Comparison of ENCODE assay signal across 21 cellular contexts in genomic region chr1:162881590-162881989, GRCh38. TPM values are rescaled to one million over a fixed set of nuclear protein-coding genes. Genes with fewer than 3 reads are reported as not detected.
DNase-seq lines count a peak whose midpoint lies in the region; ATAC-seq and TF ChIP-seq lines count a peak whose summit lies in the region.
"Had no signal": no experiment of that assay in that cellular context is flagged by ENCODE, and none has a peak within 500 bp of the region (broad histone marks: within the 10 kb centered on the region; RNA-seq: fewer than 3 reads in every experiment).

No MANE protein-coding gene starts in this region.

- no peaks in the 10 kb centered on the region for H3K9me3 ChIP-seq in osteoblast (ENCODE audit: low read depth, low read length)
- no peaks in the 10 kb centered on the region for H3K9me3 ChIP-seq in uterus
- H3K9me3 ChIP-seq in Karpas-422 (ENCODE audit: low read length), result no peaks in the 10 kb centered on the region
- H3K9me3 ChIP-seq: MG63, SJCRH30 had no signal

- TF ChIP-seq POLR2A in uterus (IDR thresholded peaks at IDR 0.05), result no peak

- H4K20me1 ChIP-seq in osteoblast (ENCODE audit: insufficient read depth, low read length) (no peaks in the 10 kb centered on the region), Karpas-422 (ENCODE audit: insufficient read depth, low read depth, low read length) (no peaks in the 10 kb centered on the region)

- H3K9me2 ChIP-seq in Karpas-422 (replicated peaks; ENCODE audit: insufficient read depth, low read length), result no peaks in the 10 kb centered on the region

- H3K79me2 ChIP-seq in osteoblast (ENCODE audit: insufficient read depth, low read length), result peaks cover 2% of the 10 kb centered on the region
- no peaks in the 10 kb centered on the region for H3K79me2 ChIP-seq in Karpas-422 (ENCODE audit: low read length)

- intact Hi-C loops in uterus (cut with DNase I; ENCODE audit: low total_unique reads), result no loop called here

- H3K4me3 ChIP-seq in osteoblast (ENCODE audit: insufficient read depth, low read length), result no peak overlapping the region
- no peak overlapping the region for H3K4me3 ChIP-seq in uterus
- H3K4me3 ChIP-seq in Karpas-422 (ENCODE audit: low read length), result no peak overlapping the region
- H3K4me3 ChIP-seq: MG63, SJCRH30 had no signal

- TF ChIP-seq CTCF in osteoblast (IDR thresholded peaks at IDR 0.05; ENCODE audit: extremely low read depth, low read depth, low read length), result no peak
- no peak for TF ChIP-seq CTCF in uterus (IDR thresholded peaks at IDR 0.05)

- H3K4me1 ChIP-seq in osteoblast (ENCODE audit: insufficient read depth, low read length), result peaks cover 9% of the 10 kb centered on the region
- H3K4me1 ChIP-seq in uterus, result no peaks in the 10 kb centered on the region
- no peaks in the 10 kb centered on the region for H3K4me1 ChIP-seq in Karpas-422 (ENCODE audit: low read length)

- no peak overlapping the region for H3K9ac ChIP-seq in Karpas-422 (ENCODE audit: low read length)

- no peak for ATAC-seq in GM21360 (IDR thresholded peaks at IDR 0.05; ENCODE audit: unreplicated experiment)
- ATAC-seq: PC-3, Right ventricle myocardium inferior had no signal

- H3K27me3 ChIP-seq in osteoblast (ENCODE audit: insufficient read depth, low read length) (no peaks in the 10 kb centered on the region), uterus (no peaks in the 10 kb centered on the region), Karpas-422 (ENCODE audit: low read length) (no peaks in the 10 kb centered on the region)
- H3K27me3 ChIP-seq: MG63, SJCRH30 had no signal

- no peak overlapping the region for H3K4me2 ChIP-seq in osteoblast (ENCODE audit: insufficient read depth, low read length)
- no peak overlapping the region for H3K4me2 ChIP-seq in Karpas-422 (ENCODE audit: low read depth, low read length, poor library complexity, severe bottlenecking)

- H2AFZ ChIP-seq in osteoblast (ENCODE audit: low read length), result no peak overlapping the region
- H2AFZ ChIP-seq in Karpas-422 (ENCODE audit: low read length), result no peak overlapping the region

- H3K36me3 ChIP-seq in osteoblast (ENCODE audit: insufficient read depth, low read length) (no peaks in the 10 kb centered on the region), uterus (no peaks in the 10 kb centered on the region), Karpas-422 (ENCODE audit: insufficient read depth, low read length) (no peaks in the 10 kb centered on the region)
- H3K36me3 ChIP-seq: MG63, SJCRH30 had no signal

- peak; percentile 38 for DNase-seq in DMS 273 (lab: John Stamatoyannopoulos, UW; ENCODE audit: unreplicated experiment)
- DNase-seq in DMS 273 treated with DMSO at 0.1 percent for 48 hours (lab: John Stamatoyannopoulos, UW), result no peak
- peak; percentile 65 for DNase-seq in osteoblast (ENCODE audit: insufficient read length, low spot score, missing footprints)
- no peak for DNase-seq in middle frontal gyrus (ENCODE audit: extremely low spot score, low spot score)
- DNase-seq in uterus, result no peak
- DNase-seq in Karpas-422, result no peak
- DNase-seq: Calu3, H9, KBM-7, MG63, NCI-H1105 treated with DMSO at 0.1 percent for 48 hours, NCI-H146, NCI-H1930, NCI-H774, PC-3, SJCRH30 had no signal

- H3K27ac ChIP-seq in angular gyrus (ENCODE audit: low read depth, low read length) (peak overlapping the region; percentile 68), osteoblast (ENCODE audit: low read depth, low read length) (no peak overlapping the region), uterus (no peak overlapping the region), Karpas-422 (ENCODE audit: low read length) (no peak overlapping the region)
- H3K27ac ChIP-seq: 22Rv1, SJCRH30 had no signal

RNA-seq across cellular contexts. Expression of gene CCDC190, which starts 20.6 kb away (rescaled TPM):
- total RNA-seq in osteoblast (0.88 and 1.1 TPM in 2 replicates), uterus (under 1 TPM in 2 of 4 donors, not detected in 2; 0.07 to 0.76 TPM)
- total RNA-seq in Karpas-422 (2014; rRNA removed; shearing (Covaris generic); ENCODE audit: low replicate concordance), result not detected in 2 replicates
- total RNA-seq: B cell, Calu3, H9, SJCRH30 had no signal

Comparison
In these comparisons a context has a peak if more than half of its experiments do, and no peak if none do; other contexts are left out.
1. DNase-seq: peak in DMS 273 (single experiment) and osteoblast (single experiment); none in DMS 273 treated with DMSO at 0.1 percent for 48 hours (single experiment), middle frontal gyrus (single experiment), uterus (0 of 2) and Karpas-422 (single experiment).